14 cellular contexts compared by ENCODE assay signal in genomic region chr3:123739754-123740153, GRCh38.
DNase-seq lines count a peak whose midpoint lies in the region; ATAC-seq and TF ChIP-seq lines count a peak whose summit lies in the region.
"Had no signal": no experiment of that assay in that cellular context is flagged by ENCODE, and none has a peak within 500 bp of the region (broad histone marks: within the 10 kb centered on the region; RNA-seq: fewer than 3 reads in every experiment).

No MANE protein-coding gene starts in this region.

- no peak overlapping the region for H3K27ac Mint-ChIP-seq in GM23338
- H3K27ac Mint-ChIP-seq: CD4-positive, CD25-positive, alpha-beta regulatory T cell; progenitor cell of endocrine pancreas had no signal

- peaks cover 37% of the 10 kb centered on the region for H3K36me3 ChIP-seq in osteoblast (ENCODE audit: insufficient read depth, low read length)
- no peaks in the 10 kb centered on the region for H3K36me3 ChIP-seq in GM23338 (ENCODE audit: insufficient read depth)
- no peaks in the 10 kb centered on the region for H3K36me3 ChIP-seq in upper lobe of right lung

- POLR2A ChIA-PET in RWPE1 (lab: Yijun Ruan, JAX; ENCODE audit: low non-redundant PET): no interaction called here

- H3K79me2 ChIP-seq in osteoblast (ENCODE audit: insufficient read depth, low read length): no peaks in the 10 kb centered on the region
- no peaks in the 10 kb centered on the region for H3K79me2 ChIP-seq in GM23338 (replicated peaks; ENCODE audit: insufficient read depth)

- H2AFZ ChIP-seq in osteoblast (ENCODE audit: low read length) (no peak overlapping the region), GM23338 (no peak overlapping the region)

- H3K9me3 ChIP-seq in osteoblast (ENCODE audit: low read depth, low read length) (no peaks in the 10 kb centered on the region), upper lobe of right lung (no peaks in the 10 kb centered on the region)

- H3K4me1 ChIP-seq in osteoblast (ENCODE audit: insufficient read depth, low read length) (peaks cover 39% of the 10 kb centered on the region), GM23338 (ENCODE audit: insufficient read depth) (no peaks in the 10 kb centered on the region), upper lobe of right lung (peaks cover 11% of the 10 kb centered on the region)

- no peaks in the 10 kb centered on the region for H3F3A ChIP-seq in GM23338 (replicated peaks; ENCODE audit: low read depth)

- CTCF ChIA-PET in RWPE1 (lab: Yijun Ruan, JAX): interaction anchor here (0.7 to 1.7 kb wide), 3 partner anchors 16 to 154 kb away, joined by 3 to 5 read pairs (median 4); no protein-coding TSS in a partner anchor

- H3K27me3 ChIP-seq in osteoblast (ENCODE audit: insufficient read depth, low read length) (no peaks in the 10 kb centered on the region), GM23338 (ENCODE audit: insufficient read depth) (no peaks in the 10 kb centered on the region), upper lobe of right lung (no peaks in the 10 kb centered on the region)

- H3K27ac ChIP-seq in RWPE1 (peak overlapping the region; percentile 78), epithelial cell of prostate (peak overlapping the region; percentile 70), osteoblast (ENCODE audit: low read depth, low read length) (peak overlapping the region; percentile 80), GM23338 (ENCODE audit: low read depth) (no peak overlapping the region), upper lobe of right lung (no peak overlapping the region)

- H3K4me2 ChIP-seq in osteoblast (ENCODE audit: insufficient read depth, low read length) (peak overlapping the region; percentile 16), GM23338 (no peak overlapping the region)

- peaks cover 12% of the 10 kb centered on the region; the same call in 2 of the 3 replicates for H3K36me3 Mint-ChIP-seq in GM23338 (ENCODE audit: low read depth)
- H3K36me3 Mint-ChIP-seq: CD4-positive, CD25-positive, alpha-beta regulatory T cell had no signal

- peaks cover 2% of the 10 kb centered on the region for H3K27me3 Mint-ChIP-seq in GM23338 (ENCODE audit: insufficient read depth, low read depth, poor library complexity)

- no peaks in the 10 kb centered on the region for H3K9me3 Mint-ChIP-seq in GM23338

- DNase-seq in EL (peak; percentile 79), RWPE1 (ENCODE audit: low spot score) (peak; percentile 63), epithelial cell of prostate (ENCODE audit: low read depth, low spot score) (peak; percentile 41), osteoblast (ENCODE audit: insufficient read length, low spot score, missing footprints) (no peak), GDM1 (lab: John Stamatoyannopoulos, UW) (no peak), GM23338 (ENCODE audit: low spot score) (no peak), upper lobe of right lung (no peak), SIG-M5 treated with dmso at 0.1 percent for 504 hours (lab: John Stamatoyannopoulos, UW; ENCODE audit: unreplicated experiment) (no peak)
- DNase-seq: CD4-positive, CD25-positive, alpha-beta regulatory T cell; GF-D8; NCI-H1048; NCI-H2227 treated with DMSO at 0.1 percent for 48 hours; stimulated activated CD4-positive, alpha-beta T cell treated with anti-CD3 and anti-CD28 coated beads, Interleukin-2, amount 100 ng/mL, for 24 hours had no signal

- intact Hi-C loops in upper lobe of right lung (cut with DNase I): no loop called here

- H3K4me1 Mint-ChIP-seq in GM23338: no peaks in the 10 kb centered on the region
- H3K4me1 Mint-ChIP-seq: CD4-positive, CD25-positive, alpha-beta regulatory T cell had no signal

- TF ChIP-seq CTCF in RWPE1 (conservative IDR thresholded peaks at IDR 0.05; ENCODE audit: low read depth): no peak
- no peak for TF ChIP-seq CTCF in osteoblast (IDR thresholded peaks at IDR 0.05; ENCODE audit: extremely low read depth, low read depth, low read length)
- no peak for TF ChIP-seq CTCF in GM23338 (conservative IDR thresholded peaks at IDR 0.05; ENCODE audit: low read depth in 2 of 2)
- no peak for TF ChIP-seq CTCF in upper lobe of right lung (IDR thresholded peaks at IDR 0.05)

- no peaks in the 10 kb centered on the region for H3K9me2 ChIP-seq in GM23338 (ENCODE audit: insufficient read depth)

- no peak overlapping the region for H3K4me3 ChIP-seq in osteoblast (ENCODE audit: insufficient read depth, low read length)
- H3K4me3 ChIP-seq in GM23338: no peak overlapping the region
- no peak overlapping the region for H3K4me3 ChIP-seq in upper lobe of right lung

- no peak overlapping the region for H3K4me3 Mint-ChIP-seq in GM23338
- H3K4me3 Mint-ChIP-seq: CD4-positive, CD25-positive, alpha-beta regulatory T cell had no signal

- ATAC-seq in GM23338 (no peak), upper lobe of right lung (no peak)

- no peaks in the 10 kb centered on the region for H4K20me1 ChIP-seq in osteoblast (ENCODE audit: insufficient read depth, low read length)
- no peaks in the 10 kb centered on the region for H4K20me1 ChIP-seq in GM23338 (replicated peaks; ENCODE audit: insufficient read depth)

TF ChIP-seq in GM23338, 12 proteins besides CTCF, POLR2A, EP300 and RAD21 (continues in another document):
- TF ChIP-seq REST (IDR thresholded peaks at IDR 0.05; ENCODE audit: unreplicated experiment): no peak
- TF ChIP-seq CREB1 (CRISPR knock-in tag; IDR thresholded peaks at IDR 0.05; ENCODE audit: low read depth): no peak
- no peak for TF ChIP-seq EZH2 (IDR thresholded peaks at IDR 0.05; ENCODE audit: low read depth, unreplicated experiment)
- TF ChIP-seq NANOG (IDR thresholded peaks at IDR 0.05; ENCODE audit: borderline replicate concordance): no peak
- no peak for TF ChIP-seq STAT1 (IDR thresholded peaks at IDR 0.05; ENCODE audit: unreplicated experiment)
- no peak for TF ChIP-seq ETS1 (IDR thresholded peaks at IDR 0.05)
- no peak for TF ChIP-seq JUNB (IDR thresholded peaks at IDR 0.05; ENCODE audit: unreplicated experiment)

Comparison
In these comparisons a context has a peak if more than half of its experiments do, and no peak if none do; other contexts are left out.
1. DNase-seq: peak in EL (single experiment), RWPE1 (single experiment) and epithelial cell of prostate (single experiment); none in osteoblast (single experiment), GDM1 (single experiment), GM23338 (single experiment), upper lobe of right lung (single experiment) and SIG-M5 treated with dmso at 0.1 percent for 504 hours (single experiment).
2. H3K27ac ChIP-seq: peak in RWPE1 (single experiment), epithelial cell of prostate (single experiment) and osteoblast (single experiment); none in GM23338 (single experiment) and upper lobe of right lung (single experiment).